In the genomic region with DNA sequence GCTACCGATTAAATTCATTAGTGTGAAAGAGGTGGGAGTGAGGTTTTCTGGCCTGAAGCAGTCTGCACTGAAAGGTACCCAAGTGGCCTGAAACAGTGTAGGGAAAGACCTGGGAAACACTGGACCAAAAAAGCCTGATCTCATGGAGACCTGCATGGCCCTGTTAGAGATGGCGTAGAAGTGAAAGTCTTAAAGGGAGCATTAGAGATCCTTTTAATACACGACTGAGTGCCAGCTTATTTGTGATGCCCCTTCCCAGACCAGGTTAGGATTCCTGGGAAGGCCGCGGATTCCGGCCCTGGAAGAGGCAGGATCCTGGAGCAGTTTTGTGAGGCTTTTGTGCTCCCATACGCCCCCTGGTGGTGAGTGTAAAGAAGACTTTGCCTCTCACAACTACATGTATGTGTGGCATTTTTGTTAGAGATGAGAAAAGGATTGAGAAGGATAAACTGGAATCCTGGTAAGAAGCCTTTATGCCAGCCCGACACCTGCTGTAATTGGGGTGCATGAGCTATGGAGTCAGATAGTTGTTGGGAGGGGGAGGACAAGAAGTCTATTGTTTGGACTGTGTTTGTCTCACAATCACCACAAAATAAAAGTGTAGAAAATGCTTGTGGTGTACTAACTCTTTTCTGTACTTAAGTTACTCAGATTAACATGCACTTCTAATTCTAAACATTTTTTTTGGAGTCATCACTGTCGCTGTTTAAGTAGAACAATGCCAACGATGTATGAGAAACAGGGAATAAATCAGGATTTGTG, we compare ENCODE assay signal across 8 cellular contexts. TPM values are rescaled to one million over a fixed set of nuclear protein-coding genes. Genes with fewer than 3 reads are reported as not detected.
DNase-seq lines count a peak whose midpoint lies in the region; ATAC-seq and TF ChIP-seq lines count a peak whose summit lies in the region.

No MANE protein-coding gene starts in this region.

- CTCF ChIA-PET in activated CD4-positive, alpha-beta memory T cell treated with anti-CD3 and anti-CD28 coated beads for 36 hours (lab: Charles Lee), result interaction anchor here (0.5 to 2.5 kb wide), 15 partner anchors 9 to 672 kb away, joined by 3 to 11 read pairs (median 4); no protein-coding TSS in a partner anchor

- POLR2A ChIA-PET in activated CD4-positive, alpha-beta memory T cell treated with anti-CD3 and anti-CD28 coated beads for 36 hours (lab: Charles Lee), result interaction anchor here (1.6 to 2.4 kb wide), 2 partner anchors 51 to 54 kb away, joined by 5 to 10 read pairs; partner anchors contain the start of gene JADE1

- peaks cover 52% of the 10 kb centered on the region for H3K36me3 Mint-ChIP-seq in activated CD4-positive, alpha-beta memory T cell treated with anti-CD3 and anti-CD28 coated beads for 36 hours

- no peak overlapping the region for H3K4me3 Mint-ChIP-seq in activated CD4-positive, alpha-beta memory T cell treated with anti-CD3 and anti-CD28 coated beads for 36 hours

- H3K27me3 Mint-ChIP-seq in activated CD4-positive, alpha-beta memory T cell treated with anti-CD3 and anti-CD28 coated beads for 36 hours, result no peaks in the 10 kb centered on the region

- H3K27me3 ChIP-seq in dorsolateral prefrontal cortex, result no peaks in the 10 kb centered on the region
- no peaks in the 10 kb centered on the region for H3K27me3 ChIP-seq in lung (ENCODE audit: control insufficient read depth, insufficient read depth)

- DNase-seq in COLO668 (lab: John Stamatoyannopoulos, UW; ENCODE audit: unreplicated experiment), result peak; percentile 80
- DNase-seq in HCEC 1CT, result peak; percentile 33
- DNase-seq in NCI-H345 treated with DMSO at 0.1 percent for 48 hours (lab: John Stamatoyannopoulos, UW; ENCODE audit: unreplicated experiment), result peak; percentile 21
- peak; percentile 69 for DNase-seq in activated CD4-positive, alpha-beta memory T cell treated with anti-CD3 and anti-CD28 coated beads for 36 hours
- peak; percentile 43 to 85 (median 78) for DNase-seq in dorsolateral prefrontal cortex
- DNase-seq in lung (ENCODE audit: low spot score), result peak; percentile 74
- peak; percentile 20 for DNase-seq in stimulated activated CD8-positive, alpha-beta memory T cell treated with anti-CD3 and anti-CD28 coated beads, Interleukin-12 subunit alpha, Interleukin-12 subunit beta, amount 100 ng/mL, for 24 hours (ENCODE audit: extremely low read depth)

- H3K4me3 ChIP-seq in dorsolateral prefrontal cortex (peak overlapping the region in 1 of 59 donors; percentile 3), lung (no peak overlapping the region)

- peak; percentile 78 for ATAC-seq in lung (ENCODE audit: insufficient read depth, low FRiP score)
- ATAC-seq in GM18873 (IDR thresholded peaks at IDR 0.05; ENCODE audit: low FRiP score, unreplicated experiment), result no peak

- WGBS in lung, 2 donors, result 48 to 60% methylated on average over 10 of the region's 10 CpGs

- peaks cover 46% of the 10 kb centered on the region for H3K4me1 Mint-ChIP-seq in activated CD4-positive, alpha-beta memory T cell treated with anti-CD3 and anti-CD28 coated beads for 36 hours (ENCODE audit: low read depth)

- H3K4me1 ChIP-seq in lung (ENCODE audit: control insufficient read depth in 2 of 2, insufficient read depth in 2 of 2, low read length in 2 of 2), result peaks cover 0 to 9% of the 10 kb centered on the region in 2 donors

- H3K27ac Mint-ChIP-seq in activated CD4-positive, alpha-beta memory T cell treated with anti-CD3 and anti-CD28 coated beads for 36 hours, result peak overlapping the region; percentile 83

- H3K27ac ChIP-seq in dorsolateral prefrontal cortex (peak overlapping the region in 29 of 59 donors; percentile 4 to 65 (median 42)), lung (ENCODE audit: low read depth in 1 of 2, low read length in 1 of 2) (peak overlapping the region in 1 of 2 donors; percentile 43)

- H3K9me3 Mint-ChIP-seq in activated CD4-positive, alpha-beta memory T cell treated with anti-CD3 and anti-CD28 coated beads for 36 hours, result no peaks in the 10 kb centered on the region

- H3K36me3 ChIP-seq in lung (ENCODE audit: control insufficient read depth in 2 of 2, insufficient read depth in 2 of 2, low read length in 2 of 2), result peaks cover 30 to 33% of the 10 kb centered on the region in 2 donors

- intact Hi-C loops in activated CD4-positive, alpha-beta memory T cell treated with anti-CD3 and anti-CD28 coated beads for 36 hours (cut with micrococcal nuclease), result loop anchor here (1.0 to 5.0 kb wide), 8 partner anchors 36 to 672 kb away; partner anchors contain the start of genes PGRMC2 and SCLT1
- intact Hi-C loops in dorsolateral prefrontal cortex (cut with DNase I), result loop anchor here (1.0 to 10.0 kb wide), 9 partner anchors 51 to 671 kb away; partner anchors contain the start of genes C4orf33 (in 1 of the 2), JADE1 (in 1 of the 2) and SCLT1 (in 1 of the 2)

- TF ChIP-seq CTCF in dorsolateral prefrontal cortex (IDR thresholded peaks at IDR 0.05 in 54 of 56, conservative IDR thresholded peaks at IDR 0.05 in 2 of 56; ENCODE audit: low read depth in 1 of 56, partially characterized antibody in 56 of 56) (peak; percentile 81 to 99 (median 92)), lung (IDR thresholded peaks at IDR 0.05; ENCODE audit: control extremely low read depth, extremely low read depth) (peak; percentile 64)

- H3K9me3 ChIP-seq in lung (ENCODE audit: control insufficient read depth in 2 of 2, insufficient read depth in 1 of 2, low read length in 1 of 2), result peaks cover 0 to 4% of the 10 kb centered on the region in 2 donors

RNA-seq across cellular contexts. Expression of gene JADE1, which starts 54.0 kb away (rescaled TPM):
- 10 to 100 TPM; 25.4 to 28.3 TPM for total RNA-seq in activated CD4-positive, alpha-beta memory T cell treated with anti-CD3 and anti-CD28 coated beads for 36 hours
- 10 to 100 TPM; 21.3 to 55.2 (median 36.1) TPM for total RNA-seq in dorsolateral prefrontal cortex
- total RNA-seq in lung, result 10 to 100 TPM; 20.0 to 46.1 TPM
- polyA plus RNA-seq in lung, result 10 to 100 TPM in 1 of 2 donors, 1 to 10 TPM in 1; 8.9 to 15.1 TPM

Comparison
In these comparisons a context has a peak if more than half of its experiments do, and no peak if none do; other contexts are left out.
1. DNase-seq: peak in every context shown above with its lines; median percentile 80 in COLO668; 78 in dorsolateral prefrontal cortex; 74 in lung; 69 in activated CD4-positive, alpha-beta memory T cell treated with anti-CD3 and anti-CD28 coated beads for 36 hours; 33 in HCEC 1CT; 21 in NCI-H345 treated with DMSO at 0.1 percent for 48 hours; 20 in stimulated activated CD8-positive, alpha-beta memory T cell treated with anti-CD3 and anti-CD28 coated beads, Interleukin-12 subunit alpha, Interleukin-12 subunit beta, amount 100 ng/mL, for 24 hours.